ENCODE assay signal across 20 cellular contexts in the genomic region with DNA sequence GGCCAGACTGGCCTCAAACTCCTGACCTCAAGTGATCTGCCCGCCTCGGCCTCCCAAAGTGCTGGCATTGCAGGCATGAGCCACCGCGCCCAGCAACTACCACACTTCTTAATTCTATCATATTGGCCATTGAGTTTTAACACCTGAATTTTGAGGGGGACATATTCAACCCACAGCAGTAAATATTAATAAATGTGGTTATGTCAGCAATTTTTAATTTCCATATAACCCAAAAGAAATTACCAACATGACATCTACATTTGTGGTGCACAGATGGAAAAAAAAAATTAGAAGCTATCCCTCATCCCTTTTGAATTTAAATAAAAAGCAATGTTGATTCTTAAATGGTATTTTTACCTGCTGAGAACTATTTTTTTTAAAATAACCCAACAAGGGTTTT.
"Had no signal": no experiment of that assay in that cellular context is flagged by ENCODE, and none has a peak within 500 bp of the region (broad histone marks: within the 10 kb centered on the region; RNA-seq: fewer than 3 reads in every experiment).

No MANE protein-coding gene starts in this region.

- H3K27me3 Mint-ChIP-seq: IgD-negative memory B cell had no signal

- H3K27ac ChIP-seq: SJSA1, SK-N-MC had no signal

- H3K4me3 ChIP-seq: MG63, SJSA1, SK-N-MC had no signal

- H3K4me1 ChIP-seq: SJSA1 had no signal

- FAIRE-seq: RCC 7860 had no signal

- H3K27ac Mint-ChIP-seq: IgD-negative memory B cell had no signal

- H3K36me3 ChIP-seq: MG63, SJSA1 had no signal

- H3K27me3 ChIP-seq: MG63, SJSA1 had no signal

- H3K36me3 Mint-ChIP-seq: IgD-negative memory B cell had no signal

- H3K4me3 Mint-ChIP-seq: IgD-negative memory B cell had no signal

- H3K4me1 Mint-ChIP-seq: IgD-negative memory B cell had no signal

- DNase-seq: KBM-7, MG63, NCI-H1092, NCI-H1105 treated with DMSO at 0.1 percent for 48 hours, NCI-H1417 treated with DMSO at 0.1 percent for 48 hours, NCI-H1694 treated with DMSO at 0.1 percent for 48 hours, NCI-H1930, NCI-H2081, NCI-H2107, NCI-H2227 treated with DMSO at 0.1 percent for 48 hours, NCI-H524, NCI-H526 treated with DMSO at 0.1 percent for 48 hours, NCI-H748 treated with DMSO at 0.1 percent for 48 hours, Right ventricle myocardium superior, RPMI8226, SIG-M5 had no signal

- H3K9me3 ChIP-seq: MG63, SJSA1 had no signal
